16 cellular contexts compared by ENCODE assay signal in genomic region chr13:97100821-97101220, GRCh38.
"Had no signal": no experiment of that assay in that cellular context is flagged by ENCODE, and none has a peak within 500 bp of the region (broad histone marks: within the 10 kb centered on the region; RNA-seq: fewer than 3 reads in every experiment).

No MANE protein-coding gene starts in this region.

- H3K27ac Mint-ChIP-seq: activated CD8-positive, alpha-beta T cell treated with anti-CD3 and anti-CD28 coated beads, Interleukin-2, amount 10 ng/mL, durations not matched to agents 7 days and 5 days; activated naive CD4-positive, alpha-beta T cell treated with anti-CD3 and anti-CD28 coated beads, Interleukin-2, amount 50 U/mL, for 72 hours; mesothelial cell of epicardium; nephron progenitor cell; WTC11 had no signal

- H3K4me3 Mint-ChIP-seq: activated CD8-positive, alpha-beta T cell treated with anti-CD3 and anti-CD28 coated beads, Interleukin-2, amount 10 ng/mL, durations not matched to agents 7 days and 5 days; mesothelial cell of epicardium; nephron progenitor cell; WTC11 had no signal

- DNase-seq: activated CD4-positive, alpha-beta T cell treated with anti-CD3 and anti-CD28 coated beads for 4 hours; activated CD8-positive, alpha-beta memory T cell treated with anti-CD3 and anti-CD28 coated beads, Interleukin-2, amount 50 U/mL, for 4 hours; activated CD8-positive, alpha-beta T cell treated with anti-CD3 and anti-CD28 coated beads, Interleukin-2, amount 10 ng/mL, durations not matched to agents 7 days and 5 days; activated gamma-delta T cell; activated T-cell treated with anti-CD3 and anti-CD28 coated beads, Interleukin-2, amount 50 U/mL, for 48 hours; left colon; lower lobe of right lung; nephron progenitor cell; right cardiac atrium; stimulated activated CD4-positive, alpha-beta T cell treated with anti-CD3 and anti-CD28 coated beads, Interleukin-4, amount 100 ng/mL, for 24 hours; stimulated activated naive CD4-positive, alpha-beta T cell treated with Interleukin-2 at 50 U/mL for 16 hours; transverse colon had no signal

- H3K4me1 Mint-ChIP-seq: mesothelial cell of epicardium, nephron progenitor cell, WTC11 had no signal

- FAIRE-seq: TTC549 had no signal

- H3K36me3 Mint-ChIP-seq: mesothelial cell of epicardium, WTC11 had no signal

- ATAC-seq: activated CD8-positive, alpha-beta T cell treated with anti-CD3 and anti-CD28 coated beads, Interleukin-2, amount 10 ng/mL, durations not matched to agents 7 days and 5 days; activated naive CD4-positive, alpha-beta T cell treated with anti-CD3 and anti-CD28 coated beads, Interleukin-2, amount 50 U/mL, for 72 hours; left colon; lower lobe of right lung; right cardiac atrium; WTC11 had no signal
